ENCODE assay signal across 9 cellular contexts in the genomic region with DNA sequence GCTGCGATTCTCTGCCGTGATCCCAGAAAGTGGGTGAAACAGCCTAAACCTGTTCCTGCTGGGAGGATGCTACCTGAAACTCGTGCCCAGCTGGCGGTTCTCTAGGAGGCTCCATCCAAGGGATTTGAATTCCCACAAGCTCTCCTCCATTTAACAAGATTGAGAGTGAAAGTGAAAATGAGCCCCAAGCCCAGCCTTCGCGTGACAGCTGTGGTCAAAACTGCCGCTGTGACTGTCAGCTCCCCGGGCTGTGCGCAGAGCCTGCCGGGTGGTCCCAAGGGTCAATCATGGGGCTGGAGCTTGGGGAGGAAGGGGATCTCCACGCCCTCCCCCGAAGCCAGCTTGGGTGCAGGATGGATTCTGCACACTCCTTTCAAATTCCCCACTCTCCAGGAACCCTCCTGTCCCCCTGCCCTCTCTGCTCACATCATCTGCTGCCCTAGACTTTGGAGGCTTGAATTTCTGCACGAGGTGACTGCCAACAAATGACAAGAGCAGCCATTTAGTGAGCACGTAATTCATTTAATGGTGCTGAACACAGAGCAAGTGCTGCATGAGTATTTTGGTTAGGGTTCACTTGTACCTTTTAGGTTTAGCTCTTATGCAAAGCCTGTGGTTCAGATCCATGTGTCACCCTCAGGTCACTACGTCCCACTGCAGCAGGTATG. TPM values are rescaled to one million over a fixed set of nuclear protein-coding genes. Genes with fewer than 3 reads are reported as not detected.
A peak's percentile ranks its signal among the peaks of the same experiment; 100 is the strongest.
DNase-seq lines count a peak whose midpoint lies in the region; ATAC-seq and TF ChIP-seq lines count a peak whose summit lies in the region.
"Had no signal": no experiment of that assay in that cellular context is flagged by ENCODE, and none has a peak within 500 bp of the region (broad histone marks: within the 10 kb centered on the region; RNA-seq: fewer than 3 reads in every experiment).

No MANE protein-coding gene starts in this region.

- H3K9me3 ChIP-seq in OCI-LY7 (ENCODE audit: low read length) (no peaks in the 10 kb centered on the region), skeletal muscle satellite cell (replicated peaks; ENCODE audit: low read length) (no peaks in the 10 kb centered on the region)

- intact Hi-C loops in OCI-LY7 (cut with micrococcal nuclease; ENCODE audit: unreplicated experiment), result loop anchor here (1.0 kb wide), 3 partner anchors 16 to 32 kb away; no protein-coding TSS in a partner anchor

- H3K4me2 ChIP-seq in OCI-LY7 (ENCODE audit: low read length) (peak overlapping the region; percentile 94), skeletal muscle satellite cell (ENCODE audit: low read length) (peak overlapping the region; percentile 77)

- peaks cover 69% of the 10 kb centered on the region for H3K27me3 ChIP-seq in skeletal muscle satellite cell (ENCODE audit: control insufficient read depth, insufficient read depth, low read length)
- peaks cover 17% of the 10 kb centered on the region for H3K27me3 ChIP-seq in foreskin keratinocyte

- H3K27ac ChIP-seq in OCI-LY7 (ENCODE audit: low read depth, low read length, poor library complexity, severe bottlenecking), result peak overlapping the region; percentile 57
- no peak overlapping the region for H3K27ac ChIP-seq in foreskin keratinocyte

- no peaks in the 10 kb centered on the region for H4K20me1 ChIP-seq in OCI-LY7 (ENCODE audit: insufficient read depth, low read length)

- peaks cover 98% of the 10 kb centered on the region for H3K4me1 ChIP-seq in OCI-LY7 (ENCODE audit: insufficient read depth, low read length, poor library complexity, severe bottlenecking)
- H3K4me1 ChIP-seq in skeletal muscle satellite cell (ENCODE audit: control insufficient read depth, insufficient read depth, low read length), result peaks cover 8% of the 10 kb centered on the region
- H3K4me1 ChIP-seq in foreskin keratinocyte, result peaks cover under 1% of the 10 kb centered on the region

- H3K4me3 ChIP-seq in OCI-LY7 (ENCODE audit: low read depth, low read length, poor library complexity, severe bottlenecking) (peak overlapping the region; percentile 64), skeletal muscle satellite cell (ENCODE audit: low read length) (peak overlapping the region; percentile 61)

- no TSS peak for BruUV-seq in OCI-LY7 (replicated peaks; lab: Mats Ljungman, UMichigan)

- peak; percentile 35 for ATAC-seq in HG02870 (IDR thresholded peaks at IDR 0.05; ENCODE audit: unreplicated experiment)
- ATAC-seq in foreskin keratinocyte, result no peak
- no peak for ATAC-seq in HG03442 (IDR thresholded peaks at IDR 0.05; ENCODE audit: unreplicated experiment)

- DNase-seq in SIG-M5 treated with dmso at 0.1 percent for 504 hours (lab: John Stamatoyannopoulos, UW; ENCODE audit: unreplicated experiment) (peak; percentile 4), SIG-M5 (lab: John Stamatoyannopoulos, UW) (no peak), OCI-LY7 (ENCODE audit: low spot score) (peak; percentile 61), foreskin keratinocyte (no peak)
- DNase-seq in central memory CD4-positive, alpha-beta T cell, result peak; percentile 31

- no peaks in the 10 kb centered on the region for H3K9me2 ChIP-seq in OCI-LY7 (ENCODE audit: insufficient read depth, low read length)

- POLR2A ChIA-PET in OCI-LY7 (lab: Charles Lee), result interaction anchor here (0.5 to 9.4 kb wide), 5 partner anchors 10 to 832 kb away, joined by 3 to 70 read pairs (median 4); no protein-coding TSS in a partner anchor

- CTCF ChIA-PET in OCI-LY7 (lab: Charles Lee; ENCODE audit: unreplicated experiment), result interaction anchor here (0.8 to 2.8 kb wide), 10 partner anchors 9 to 31 kb away, joined by 3 to 24 read pairs (median 4); a partner anchor contains a TSS

- H3K9ac ChIP-seq in skeletal muscle satellite cell (ENCODE audit: low read depth, low read length), result peak overlapping the region; percentile 18

- no peaks in the 10 kb centered on the region for H3K79me2 ChIP-seq in OCI-LY7 (ENCODE audit: insufficient read depth, low read depth, low read length)

- peak; percentile 55; the same call in 1 of the 2 replicates for TF ChIP-seq CTCF in OCI-LY7 (conservative IDR thresholded peaks at IDR 0.05; ENCODE audit: low read length)
- TF ChIP-seq CTCF in foreskin keratinocyte (conservative IDR thresholded peaks at IDR 0.05), result no peak

- H2AFZ ChIP-seq in OCI-LY7 (ENCODE audit: low read length), result peak overlapping the region; percentile 67

- no peaks in the 10 kb centered on the region for H3K36me3 ChIP-seq in OCI-LY7 (ENCODE audit: insufficient read depth, low read length)
- no peaks in the 10 kb centered on the region for H3K36me3 ChIP-seq in skeletal muscle satellite cell (ENCODE audit: insufficient read depth, low read length)

RNA-seq across cellular contexts. Expression of a gene that starts 5.3 kb away (rescaled TPM):
- total RNA-seq in OCI-LY7 (2014; rRNA removed; shearing (Covaris generic)), result 15.0 and 21.7 TPM in 2 replicates
- total RNA-seq in OCI-LY7 (2022) (16.1 and 23.6 TPM in 2 replicates), foreskin keratinocyte (not detected in 2 replicates)
- total RNA-seq in skeletal muscle satellite cell (2012; rRNA removed), result 0.22 TPM in 1 of 2 replicates, not detected in the other
- polyA plus RNA-seq in foreskin keratinocyte, result 0.03 TPM in 1 of 2 replicates, not detected in the other

RNA-seq across cellular contexts. Expression of a gene that starts 26.0 kb away (rescaled TPM):
- not detected in 2 replicates for total RNA-seq in OCI-LY7 (2014; rRNA removed; shearing (Covaris generic))
- total RNA-seq in OCI-LY7 (2022), result not detected in 2 replicates
- not detected in 2 replicates for total RNA-seq in skeletal muscle satellite cell (2012; rRNA removed)
- not detected in 2 replicates for total RNA-seq in foreskin keratinocyte
- not detected in 2 replicates for polyA plus RNA-seq in foreskin keratinocyte
- polyA plus RNA-seq: BJ had no signal

RNA-seq across cellular contexts. Expression of a gene that starts 44.0 kb away (rescaled TPM):
- not detected in 2 replicates for total RNA-seq in OCI-LY7 (2014; rRNA removed; shearing (Covaris generic))
- total RNA-seq in OCI-LY7 (2022) (not detected in 2 replicates), foreskin keratinocyte (not detected in 2 replicates)
- not detected in 2 replicates for total RNA-seq in skeletal muscle satellite cell (2012; rRNA removed)
- not detected in 2 replicates for polyA plus RNA-seq in foreskin keratinocyte
- polyA plus RNA-seq: BJ had no signal

RNA-seq across cellular contexts. Expression of a gene that starts 55.0 kb away (rescaled TPM):
- total RNA-seq in OCI-LY7 (2014; rRNA removed; shearing (Covaris generic)), result 0.28 and 0.44 TPM in 2 replicates
- total RNA-seq in OCI-LY7 (2022) (0.48 and 0.84 TPM in 2 replicates), foreskin keratinocyte (3.0 and 3.6 TPM in 2 replicates)
- total RNA-seq in skeletal muscle satellite cell (2012; rRNA removed), result 1.0 and 2.4 TPM in 2 replicates
- 1.8 and 1.9 TPM in 2 replicates for polyA plus RNA-seq in foreskin keratinocyte

Comparison
In these comparisons a context has a peak if more than half of its experiments do, and no peak if none do; other contexts are left out.
1. DNase-seq: peak in SIG-M5 treated with dmso at 0.1 percent for 504 hours (single experiment), OCI-LY7 (single experiment) and central memory CD4-positive, alpha-beta T cell (single experiment); none in SIG-M5 (single experiment) and foreskin keratinocyte (0 of 2).
2. RNA of a gene that starts 5.3 kb away (total RNA-seq): 15.0 to 23.6 TPM in OCI-LY7; not detected in foreskin keratinocyte; every median in the first group is over 10 times any median in the second.